17 cellular contexts compared by ENCODE assay signal in the genomic region with DNA sequence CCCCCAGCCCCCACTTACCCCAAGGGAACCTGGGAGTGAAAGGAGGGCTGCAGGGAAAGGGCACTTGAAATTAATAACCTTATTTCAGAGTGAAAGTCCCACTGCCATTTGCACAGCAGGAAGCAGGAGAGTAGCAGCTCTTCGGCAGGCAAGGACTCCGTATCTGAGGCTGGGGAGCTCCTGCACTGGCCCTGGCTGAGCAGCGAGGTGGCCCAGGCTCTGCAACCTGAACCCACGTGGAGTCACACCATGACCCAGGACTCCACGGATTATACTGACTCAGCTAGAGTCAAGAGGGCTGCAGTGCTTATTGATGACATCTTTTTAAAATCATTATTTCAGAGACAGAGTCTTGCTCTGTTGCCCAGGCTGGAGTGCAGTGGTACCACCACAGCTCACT.
DNase-seq lines count a peak whose midpoint lies in the region; ATAC-seq, FAIRE-seq and TF ChIP-seq lines count a peak whose summit lies in the region.
"Had no signal": no experiment of that assay in that cellular context is flagged by ENCODE, and none has a peak within 500 bp of the region (broad histone marks: within the 10 kb centered on the region; RNA-seq: fewer than 3 reads in every experiment).

No MANE protein-coding gene starts in this region.

- no peak overlapping the region for H3K9ac ChIP-seq in H1 (replicated peaks in 1 of 4; ENCODE audit: extremely low read depth in 1 of 4, low read depth in 3 of 4, low read length in 3 of 4)
- H3K9ac ChIP-seq: BLaER1 had no signal

- H3K9me3 ChIP-seq in H1 (ENCODE audit: insufficient read depth in 2 of 2, low read depth in 1 of 2, low read length in 1 of 2) (no peaks in the 10 kb centered on the region), osteoblast (ENCODE audit: low read depth, low read length) (no peaks in the 10 kb centered on the region)
- H3K9me3 ChIP-seq: Caco-2 had no signal

- H3K79me2 ChIP-seq in H1 (ENCODE audit: control insufficient read depth in 1 of 2, insufficient read depth in 2 of 2, low read length in 2 of 2) (no peaks in the 10 kb centered on the region), osteoblast (ENCODE audit: insufficient read depth, low read length) (no peaks in the 10 kb centered on the region)

- H4K20me1 ChIP-seq in H1 (replicated peaks in 1 of 2; ENCODE audit: control insufficient read depth in 1 of 2, insufficient read depth in 2 of 2, low read length in 2 of 2) (no peaks in the 10 kb centered on the region), osteoblast (ENCODE audit: insufficient read depth, low read length) (no peaks in the 10 kb centered on the region)
- H4K20me1 ChIP-seq: BLaER1 had no signal

- no peak for ATAC-seq in HG02642 (IDR thresholded peaks at IDR 0.05; ENCODE audit: poor library complexity, unreplicated experiment)
- ATAC-seq: HepG2 had no signal

- H2AFZ ChIP-seq in H1 (ENCODE audit: low read length) (no peak overlapping the region), osteoblast (ENCODE audit: low read length) (no peak overlapping the region)

- no peak for TF ChIP-seq EP300 in H1 (IDR thresholded peaks at IDR 0.05; ENCODE audit: borderline replicate concordance in 1 of 2, low read depth in 2 of 2, low read length in 2 of 2)

- no peak overlapping the region for H3K18ac ChIP-seq in H1 (ENCODE audit: extremely low read depth, low read length)

- H3K4me3 ChIP-seq in H1 (ENCODE audit: extremely low read depth in 1 of 4, insufficient read depth in 2 of 4, low read depth in 3 of 4, low read length in 4 of 4) (no peak overlapping the region), osteoblast (ENCODE audit: insufficient read depth, low read length) (no peak overlapping the region)
- H3K4me3 ChIP-seq: BLaER1 had no signal

- H4K91ac ChIP-seq in H1 (replicated peaks; ENCODE audit: insufficient read length, low read length): no peak overlapping the region

- H2BK20ac ChIP-seq in H1 (ENCODE audit: low read length): no peak overlapping the region

- no peak overlapping the region for H3K4ac ChIP-seq in H1 (replicated peaks; ENCODE audit: insufficient read length, low read depth, low read length)

- H2BK12ac ChIP-seq in H1 (ENCODE audit: low read depth, low read length): peak overlapping the region; percentile 11; the same call in 1 of the 2 replicates

- DNase-seq in NCI-H2107 treated with DMSO at 0.1 percent for 48 hours (lab: John Stamatoyannopoulos, UW; ENCODE audit: unreplicated experiment) (peak; percentile 21), NCI-H2107 (lab: John Stamatoyannopoulos, UW) (no peak), NCI-H2227 (lab: John Stamatoyannopoulos, UW; ENCODE audit: unreplicated experiment) (peak; percentile 33), H1 (ENCODE audit: low read depth in 1 of 2, low spot score in 2 of 2) (no peak), osteoblast (ENCODE audit: insufficient read length, low spot score, missing footprints) (peak; percentile 34)
- DNase-seq in stimulated activated CD4-positive, alpha-beta T cell treated with anti-CD3 and anti-CD28 coated beads, Interleukin-2, amount 100 ng/mL, for 48 hours: no peak
- DNase-seq in activated effector memory CD4-positive, alpha-beta T cell treated with anti-CD3 and anti-CD28 coated beads, Interleukin-2, amount 50 U/mL, for 16 hours: no peak
- DNase-seq: 8988T, AML-193, Caco-2, DND-41, GF-D8, H9 had no signal

- no peak overlapping the region for H2BK120ac ChIP-seq in H1 (replicated peaks; ENCODE audit: low read depth, low read length)

- no peak overlapping the region for H2AK5ac ChIP-seq in H1 (ENCODE audit: low read depth, low read length)

- H4K5ac ChIP-seq in H1 (ENCODE audit: insufficient read length, low read depth, low read length): no peak overlapping the region

- 78% methylated on average over 5 of the region's 5 CpGs; no CpG with 5 or more reads in 1 of the 2 experiments for WGBS in H1 (ENCODE audit: extremely low coverage in 1 of 2, insufficient coverage in 1 of 2, insufficient read length in 1 of 2, insufficient replicate concordance in 2 of 2, low coverage in 1 of 2, low lambda C conversion rate in 2 of 2, missing lambda C conversion rate in 1 of 2), 2 experiments

- H2BK5ac ChIP-seq in H1 (ENCODE audit: low read depth, low read length): no peak overlapping the region

- CTCF ChIA-PET in H1 (lab: Charles Lee; ENCODE audit: partially characterized antibody): interaction anchor here (0.7 to 1.9 kb wide), 6 partner anchors 9 to 373 kb away, joined by 3 to 8 read pairs (median 4); no protein-coding TSS in a partner anchor

- H3K4me1 ChIP-seq in H1 (replicated peaks in 1 of 4; ENCODE audit: control insufficient read depth in 3 of 4, insufficient read depth in 4 of 4, low read length in 3 of 4): no peaks in the 10 kb centered on the region; a peak in 2 of 7 replicates
- H3K4me1 ChIP-seq in osteoblast (ENCODE audit: insufficient read depth, low read length): no peaks in the 10 kb centered on the region

- H3K14ac ChIP-seq in H1 (ENCODE audit: insufficient read length): no peak overlapping the region

- no peak for FAIRE-seq in H1 (lab: Jason Lieb, UNC)
- FAIRE-seq: GM18507, HepG2 had no signal

- H3K36me3 ChIP-seq in H1 (ENCODE audit: control insufficient read depth in 2 of 4, insufficient read depth in 4 of 4, low read length in 3 of 4): no peaks in the 10 kb centered on the region
- H3K36me3 ChIP-seq in osteoblast (ENCODE audit: insufficient read depth, low read length): no peaks in the 10 kb centered on the region
- H3K36me3 ChIP-seq: BLaER1 had no signal

- POLR2A ChIA-PET in H1 (lab: Charles Lee; ENCODE audit: partially characterized antibody): no interaction called here

- H2BK15ac ChIP-seq in H1 (ENCODE audit: low read length): no peak overlapping the region

- H3K27ac ChIP-seq in H1 (ENCODE audit: low read depth, low read length): no peak overlapping the region
- H3K27ac ChIP-seq in osteoblast (ENCODE audit: low read depth, low read length): no peak overlapping the region
- H3K27ac ChIP-seq: BLaER1 had no signal

- H3K23ac ChIP-seq in H1 (ENCODE audit: insufficient read length): no peak overlapping the region

- H3K4me2 ChIP-seq in H1 (ENCODE audit: insufficient read depth in 1 of 2, low read depth in 2 of 2, low read length in 2 of 2): no peak overlapping the region
- no peak overlapping the region for H3K4me2 ChIP-seq in osteoblast (ENCODE audit: insufficient read depth, low read length)
- H3K4me2 ChIP-seq: BLaER1 had no signal

- H3K79me1 ChIP-seq in H1 (ENCODE audit: low read depth, low read length): no peaks in the 10 kb centered on the region

- H3K56ac ChIP-seq in H1 (replicated peaks; ENCODE audit: insufficient read length, low read depth, low read length): no peak overlapping the region

- H3K27me3 ChIP-seq in H1 (replicated peaks in 1 of 4; ENCODE audit: control insufficient read depth in 3 of 4, extremely low read depth in 1 of 4, insufficient read depth in 3 of 4, low read length in 3 of 4) (no peaks in the 10 kb centered on the region), osteoblast (ENCODE audit: insufficient read depth, low read length) (peaks cover 10% of the 10 kb centered on the region)
- H3K27me3 ChIP-seq: BLaER1 had no signal

- TF ChIP-seq CTCF in H1 (IDR thresholded peaks at IDR 0.05; ENCODE audit: control extremely low read depth in 1 of 3, insufficient read depth in 1 of 3, low read depth in 1 of 3, low read length in 3 of 3) (no peak), osteoblast (IDR thresholded peaks at IDR 0.05; ENCODE audit: extremely low read depth, low read depth, low read length) (no peak)

- H3K23me2 ChIP-seq in H1 (ENCODE audit: low read depth, low read length): no peaks in the 10 kb centered on the region

- TF ChIP-seq RAD21 in H1 (IDR thresholded peaks at IDR 0.05 in 1 of 2, conservative IDR thresholded peaks at IDR 0.05 in 1 of 2; ENCODE audit: low read depth in 2 of 2, low read length in 2 of 2): no peak

- TF ChIP-seq POLR2A in H1 (IDR thresholded peaks at IDR 0.05; ENCODE audit: control extremely low read depth in 1 of 2, low read depth in 2 of 2, low read length in 2 of 2): no peak

- H4K8ac ChIP-seq in H1 (ENCODE audit: extremely low read depth, insufficient read depth, low read length): no peak overlapping the region

TF ChIP-seq in H1, 55 proteins besides CTCF, POLR2A, EP300 and RAD21:
- TF ChIP-seq EZH2 (IDR thresholded peaks at IDR 0.05; ENCODE audit: low read depth, low read length, severe bottlenecking) (no peak), SIX5 (IDR thresholded peaks at IDR 0.05; ENCODE audit: low read depth, low read length) (no peak), POU5F1 (IDR thresholded peaks at IDR 0.05; ENCODE audit: low read depth, low read length) (no peak), TAF1 (IDR thresholded peaks at IDR 0.05; ENCODE audit: low read depth, low read length) (no peak), TBP (IDR thresholded peaks at IDR 0.05; ENCODE audit: low read depth, low read length) (no peak), JUND (IDR thresholded peaks at IDR 0.05; ENCODE audit: low read length) (no peak), RNF2 (IDR thresholded peaks at IDR 0.05; ENCODE audit: borderline replicate concordance, low read depth, low read length, missing control alignments, poor library complexity, severe bottlenecking) (no peak), SIRT6 (IDR thresholded peaks at IDR 0.05; ENCODE audit: low read length) (no peak), ZNF274 (IDR thresholded peaks at IDR 0.05; ENCODE audit: borderline replicate concordance, extremely low read depth, low read length) (no peak), MAFK (IDR thresholded peaks at IDR 0.05; ENCODE audit: low read depth, low read length) (no peak), TEAD4 (IDR thresholded peaks at IDR 0.05; ENCODE audit: low read depth, low read length) (no peak), TCF12 (IDR thresholded peaks at IDR 0.05; ENCODE audit: low read depth, low read length) (no peak)
- TF ChIP-seq, protein P1, sequence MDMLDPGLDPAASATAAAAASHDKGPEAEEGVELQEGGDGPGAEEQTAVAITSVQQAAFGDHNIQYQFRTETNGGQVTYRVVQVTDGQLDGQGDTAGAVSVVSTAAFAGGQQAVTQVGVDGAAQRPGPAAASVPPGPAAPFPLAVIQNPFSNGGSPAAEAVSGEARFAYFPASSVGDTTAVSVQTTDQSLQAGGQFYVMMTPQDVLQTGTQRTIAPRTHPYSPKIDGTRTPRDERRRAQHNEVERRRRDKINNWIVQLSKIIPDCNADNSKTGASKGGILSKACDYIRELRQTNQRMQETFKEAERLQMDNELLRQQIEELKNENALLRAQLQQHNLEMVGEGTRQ (IDR thresholded peaks at IDR 0.05; ENCODE audit: low read length): no peak
- TF ChIP-seq, protein P2, sequence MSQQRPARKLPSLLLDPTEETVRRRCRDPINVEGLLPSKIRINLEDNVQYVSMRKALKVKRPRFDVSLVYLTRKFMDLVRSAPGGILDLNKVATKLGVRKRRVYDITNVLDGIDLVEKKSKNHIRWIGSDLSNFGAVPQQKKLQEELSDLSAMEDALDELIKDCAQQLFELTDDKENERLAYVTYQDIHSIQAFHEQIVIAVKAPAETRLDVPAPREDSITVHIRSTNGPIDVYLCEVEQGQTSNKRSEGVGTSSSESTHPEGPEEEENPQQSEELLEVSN (IDR thresholded peaks at IDR 0.05): no peak

Comparison
In these comparisons a context has a peak if more than half of its experiments do, and no peak if none do; other contexts are left out.
1. DNase-seq: peak in NCI-H2107 treated with DMSO at 0.1 percent for 48 hours (single experiment), NCI-H2227 (single experiment) and osteoblast (single experiment); none in NCI-H2107 (single experiment), H1 (0 of 2), stimulated activated CD4-positive, alpha-beta T cell treated with anti-CD3 and anti-CD28 coated beads, Interleukin-2, amount 100 ng/mL, for 48 hours (0 of 2) and activated effector memory CD4-positive, alpha-beta T cell treated with anti-CD3 and anti-CD28 coated beads, Interleukin-2, amount 50 U/mL, for 16 hours (single experiment).